1 cellular context compared by ENCODE assay signal in the genomic region with DNA sequence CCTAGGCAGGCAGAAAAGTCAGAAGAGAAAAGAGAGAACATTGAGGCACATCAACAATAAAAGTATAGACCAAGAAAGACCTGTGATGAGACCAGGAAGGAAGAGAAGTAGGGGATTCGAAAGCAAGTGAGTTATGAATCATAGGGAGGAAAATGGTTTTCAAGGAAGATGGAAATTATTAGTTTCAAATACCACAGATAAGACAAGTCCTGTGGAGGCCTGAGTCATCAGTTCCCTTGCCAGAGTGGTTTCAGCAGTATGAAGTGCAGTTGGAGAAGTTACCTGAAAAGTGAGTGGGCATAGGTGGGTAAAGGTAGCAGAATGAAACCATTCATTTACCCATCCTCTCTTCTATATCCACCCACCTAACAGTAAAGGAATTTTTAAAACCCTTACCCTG.
TF ChIP-seq lines count a peak whose summit lies in the region.

No MANE protein-coding gene starts in this region.

TF ChIP-seq in HepG2, 621 proteins besides CTCF, POLR2A, EP300 and RAD21:
- TF ChIP-seq MBNL3 (CRISPR knock-in tag; conservative IDR thresholded peaks at IDR 0.05) (no peak), ZNF18 (CRISPR knock-in tag; IDR thresholded peaks at IDR 0.05; ENCODE audit: insufficient replicate concordance) (no peak), ZFP90 (CRISPR knock-in tag; IDR thresholded peaks at IDR 0.05; ENCODE audit: borderline replicate concordance) (no peak), NCOA5 (CRISPR knock-in tag; IDR thresholded peaks at IDR 0.05) (no peak), ZNF782 (CRISPR knock-in tag; IDR thresholded peaks at IDR 0.05; ENCODE audit: borderline replicate concordance) (no peak), SSRP1 (CRISPR knock-in tag; IDR thresholded peaks at IDR 0.05) (no peak), HOXA7 (CRISPR knock-in tag; IDR thresholded peaks at IDR 0.05) (no peak), EHMT2 (IDR thresholded peaks at IDR 0.05; ENCODE audit: borderline replicate concordance, low read depth, low read length) (no peak), KDM4B (CRISPR knock-in tag; IDR thresholded peaks at IDR 0.05) (no peak)
- TF ChIP-seq, protein P1, sequence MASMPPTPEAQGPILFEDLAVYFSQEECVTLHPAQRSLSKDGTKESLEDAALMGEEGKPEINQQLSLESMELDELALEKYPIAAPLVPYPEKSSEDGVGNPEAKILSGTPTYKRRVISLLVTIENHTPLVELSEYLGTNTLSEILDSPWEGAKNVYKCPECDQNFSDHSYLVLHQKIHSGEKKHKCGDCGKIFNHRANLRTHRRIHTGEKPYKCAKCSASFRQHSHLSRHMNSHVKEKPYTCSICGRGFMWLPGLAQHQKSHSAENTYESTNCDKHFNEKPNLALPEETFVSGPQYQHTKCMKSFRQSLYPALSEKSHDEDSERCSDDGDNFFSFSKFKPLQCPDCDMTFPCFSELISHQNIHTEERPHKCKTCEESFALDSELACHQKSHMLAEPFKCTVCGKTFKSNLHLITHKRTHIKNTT (CRISPR knock-in tag; IDR thresholded peaks at IDR 0.05) = no peak
- TF ChIP-seq, protein P2, sequence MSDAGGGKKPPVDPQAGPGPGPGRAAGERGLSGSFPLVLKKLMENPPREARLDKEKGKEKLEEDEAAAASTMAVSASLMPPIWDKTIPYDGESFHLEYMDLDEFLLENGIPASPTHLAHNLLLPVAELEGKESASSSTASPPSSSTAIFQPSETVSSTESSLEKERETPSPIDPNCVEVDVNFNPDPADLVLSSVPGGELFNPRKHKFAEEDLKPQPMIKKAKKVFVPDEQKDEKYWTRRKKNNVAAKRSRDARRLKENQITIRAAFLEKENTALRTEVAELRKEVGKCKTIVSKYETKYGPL (CRISPR knock-in tag; IDR thresholded peaks at IDR 0.05) = no peak
TF ChIP-seq in HepG2: peak in this region for 0.
